ENCODE assay signal across 10 cellular contexts in the genomic region with DNA sequence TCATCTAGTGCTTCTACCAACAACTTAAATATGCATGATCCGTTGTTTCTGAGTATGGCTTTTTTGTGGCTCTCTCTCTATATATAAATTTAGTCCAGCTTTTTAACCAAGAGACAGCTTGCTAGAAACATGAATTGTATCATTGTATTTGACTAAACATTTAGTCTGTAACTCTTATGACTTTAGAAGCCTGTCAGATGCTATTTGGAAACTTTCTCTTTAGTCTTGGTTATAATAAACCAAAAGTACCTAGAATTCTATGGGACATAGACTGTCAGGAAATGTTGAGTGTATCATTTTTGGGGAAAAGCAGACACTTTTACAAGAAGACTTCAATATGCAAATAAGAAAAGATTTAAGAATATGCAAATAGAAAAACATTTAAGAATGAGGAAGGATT.
DNase-seq lines count a peak whose midpoint lies in the region; ATAC-seq, FAIRE-seq and TF ChIP-seq lines count a peak whose summit lies in the region.
"Had no signal": no experiment of that assay in that cellular context is flagged by ENCODE, and none has a peak within 500 bp of the region (broad histone marks: within the 10 kb centered on the region; RNA-seq: fewer than 3 reads in every experiment).

No MANE protein-coding gene starts in this region.

- H2BK120ac ChIP-seq in H9 (ENCODE audit: low read depth, low read length, poor library complexity, severe bottlenecking): no peak overlapping the region

- peaks cover 27% of the 10 kb centered on the region for H3K4me1 Mint-ChIP-seq in activated T-cell treated with anti-CD3 and anti-CD28 coated beads, Interleukin-2, amount 50 U/mL, for 72 hours (ENCODE audit: low read depth)
- H3K4me1 Mint-ChIP-seq in H9: peaks cover 0 to 5% of the 10 kb centered on the region in 2 experiments; a peak in 2 of 4 replicates

- H2BK12ac ChIP-seq in H9 (ENCODE audit: insufficient read length, low read depth, low read length): no peak overlapping the region

- TF ChIP-seq CTCF in adrenal gland (IDR thresholded peaks at IDR 0.05) (no peak), testis (IDR thresholded peaks at IDR 0.05) (no peak), H9 (conservative IDR thresholded peaks at IDR 0.05) (no peak)

- WGBS in adrenal gland, 4 donors: 69 to 85% (median 83%) methylated on average over 1 of the region's 1 CpG
- 48 to 61% methylated on average over 1 of the region's 1 CpG for WGBS in testis, 2 donors
- WGBS in H9 (ENCODE audit: extremely low coverage, insufficient read length, low lambda C conversion rate): no CpG with 5 or more reads among the region's 1 CpG

- no peak overlapping the region for H2BK15ac ChIP-seq in H9 (ENCODE audit: low read depth, low read length)

- H3K4me2 ChIP-seq in H9 (ENCODE audit: insufficient read depth, insufficient read length, low read length): no peak overlapping the region

- H2AK5ac ChIP-seq in H9 (ENCODE audit: insufficient read length, low read length): no peak overlapping the region

- H3K79me2 ChIP-seq in H9 (ENCODE audit: insufficient read depth, low read length): no peaks in the 10 kb centered on the region

- no peak overlapping the region for H3K14ac ChIP-seq in H9 (ENCODE audit: insufficient read depth, low read length)

- H4K5ac ChIP-seq in H9 (ENCODE audit: insufficient read length, low read depth, low read length): no peak overlapping the region

- H2BK5ac ChIP-seq in H9 (ENCODE audit: insufficient read length, low read length): no peak overlapping the region

- intact Hi-C loops in adrenal gland (cut with DNase I): no loop called here
- intact Hi-C loops in testis (cut with DNase I; ENCODE audit: low total_unique reads): no loop called here

- no peak overlapping the region for H3K23ac ChIP-seq in H9 (ENCODE audit: insufficient read length, low read depth, low read length)

- no peak overlapping the region for H4K8ac ChIP-seq in H9 (replicated peaks; ENCODE audit: insufficient read length, low read depth, low read length)

- no peaks in the 10 kb centered on the region for H3K23me2 ChIP-seq in H9 (ENCODE audit: insufficient read length, low read depth, low read length, poor library complexity, severe bottlenecking)

- H3K79me1 ChIP-seq in H9 (ENCODE audit: insufficient read depth, low read depth, low read length, poor library complexity, severe bottlenecking): no peaks in the 10 kb centered on the region

- no peaks in the 10 kb centered on the region for H3K9me3 Mint-ChIP-seq in activated T-cell treated with anti-CD3 and anti-CD28 coated beads, Interleukin-2, amount 50 U/mL, for 72 hours
- H3K9me3 Mint-ChIP-seq in H9: no peaks in the 10 kb centered on the region; a peak in 1 of 5 replicates

- H3K27ac ChIP-seq in adrenal gland (peak overlapping the region in 3 of 5 donors; percentile 18 to 70 (median 61)), testis (peak overlapping the region; percentile 52 to 77), H9 (ENCODE audit: insufficient read length, low read depth, low read length) (no peak overlapping the region)

- FAIRE-seq in urothelium cell line (lab: Jason Lieb, UNC): no peak

- peak; percentile 4 to 28 for ATAC-seq in activated T-cell treated with anti-CD3 and anti-CD28 coated beads, Interleukin-2, amount 50 U/mL, for 72 hours (replicated peaks in 1 of 2)
- peak; percentile 1 for ATAC-seq in HG02943 (IDR thresholded peaks at IDR 0.05; ENCODE audit: low read depth, unreplicated experiment)

- no peak overlapping the region for H2AFZ ChIP-seq in H9 (ENCODE audit: low read length)

- no peak overlapping the region for H3K56ac ChIP-seq in H9 (ENCODE audit: insufficient read length, low read depth, low read length)

- DNase-seq in activated T-cell treated with anti-CD3 and anti-CD28 coated beads, Interleukin-2, amount 50 U/mL, for 72 hours: no peak
- DNase-seq in activated T-cell treated with anti-CD3 and anti-CD28 coated beads for 4 hours (no peak), adrenal gland (no peak), testis (no peak), H9 (no peak), GOT3 (lab: John Stamatoyannopoulos, UW) (no peak), urothelium cell line (ENCODE audit: low spot score) (no peak)
- DNase-seq: activated effector memory CD4-positive, alpha-beta T cell treated with anti-CD3 and anti-CD28 coated beads, Interleukin-2, amount 50 U/mL, for 16 hours; NCI-H2081 treated with DMSO at 0.1 percent for 48 hours had no signal

- no peak overlapping the region for H3K9ac ChIP-seq in H9 (ENCODE audit: extremely low read depth, insufficient read length, low read length)

- H3K4ac ChIP-seq in H9 (ENCODE audit: low read depth, low read length): no peak overlapping the region

- H3K36me3 ChIP-seq in adrenal gland (replicated peaks in 1 of 2) (no peaks in the 10 kb centered on the region), testis (ENCODE audit: low read depth, missing control alignments) (no peaks in the 10 kb centered on the region)

- H3K9me3 ChIP-seq in adrenal gland (replicated peaks in 1 of 3) (no peaks in the 10 kb centered on the region), testis (no peaks in the 10 kb centered on the region), H9 (ENCODE audit: control insufficient read depth, low read depth, low read length) (no peaks in the 10 kb centered on the region)

- H3T11ph ChIP-seq in H9 (ENCODE audit: low read length): no peak overlapping the region

- H3K36me3 Mint-ChIP-seq in activated T-cell treated with anti-CD3 and anti-CD28 coated beads, Interleukin-2, amount 50 U/mL, for 72 hours (ENCODE audit: insufficient read depth in 2 of 2): no peaks in the 10 kb centered on the region
- no peaks in the 10 kb centered on the region for H3K36me3 Mint-ChIP-seq in H9 (ENCODE audit: insufficient read depth in 1 of 3, low read depth in 3 of 3)

- H3K27me3 Mint-ChIP-seq in activated T-cell treated with anti-CD3 and anti-CD28 coated beads, Interleukin-2, amount 50 U/mL, for 72 hours (ENCODE audit: low read depth): no peaks in the 10 kb centered on the region
- peaks cover 1% of the 10 kb centered on the region; the same call in 1 of the 2 replicates for H3K27me3 Mint-ChIP-seq in H9 (ENCODE audit: low read depth)

- no peaks in the 10 kb centered on the region for H3K27me3 ChIP-seq in adrenal gland
- H3K27me3 ChIP-seq in testis: no peaks in the 10 kb centered on the region
- H3K27me3 ChIP-seq in H9 (ENCODE audit: insufficient read depth, low read length): no peaks in the 10 kb centered on the region

- H3K4me3 Mint-ChIP-seq in activated T-cell treated with anti-CD3 and anti-CD28 coated beads, Interleukin-2, amount 50 U/mL, for 72 hours: peak overlapping the region; percentile 50 to 87
- H3K4me3 Mint-ChIP-seq in H9: no peak overlapping the region

- peaks cover 0 to 19% of the 10 kb centered on the region in 2 donors for H3K4me1 ChIP-seq in adrenal gland (replicated peaks in 1 of 2)
- peaks cover 33% of the 10 kb centered on the region for H3K4me1 ChIP-seq in testis
- peaks cover 2% of the 10 kb centered on the region; the same call in 1 of the 2 replicates for H3K4me1 ChIP-seq in H9 (ENCODE audit: insufficient read depth, low read length)

- peak overlapping the region; percentile 100 for H3K27ac Mint-ChIP-seq in activated T-cell treated with anti-CD3 and anti-CD28 coated beads, Interleukin-2, amount 50 U/mL, for 72 hours
- H3K27ac Mint-ChIP-seq in H9: no peak overlapping the region

- no peak overlapping the region for H3K18ac ChIP-seq in H9 (ENCODE audit: insufficient read length, low read depth, low read length)

- H4K91ac ChIP-seq in H9 (ENCODE audit: insufficient read length, low read depth, low read length): no peak overlapping the region

- H3K4me3 ChIP-seq in adrenal gland (no peak overlapping the region), testis (no peak overlapping the region)

- no peaks in the 10 kb centered on the region for H4K20me1 ChIP-seq in H9 (ENCODE audit: control insufficient read depth, insufficient read depth, insufficient read length)

- TF ChIP-seq POLR2A in adrenal gland (IDR thresholded peaks at IDR 0.05): no peak
- TF ChIP-seq POLR2A in testis (IDR thresholded peaks at IDR 0.05): no peak

- no peak overlapping the region for H2BK20ac ChIP-seq in H9 (ENCODE audit: low read depth, low read length, poor library complexity, severe bottlenecking)

Comparison
In these comparisons a context has a peak if more than half of its experiments do, and no peak if none do; other contexts are left out.
1. H3K4me3 Mint-ChIP-seq: peak in activated T-cell treated with anti-CD3 and anti-CD28 coated beads, Interleukin-2, amount 50 U/mL, for 72 hours (2 of 2); none in H9 (0 of 2).